ENCODE assay signal across 13 cellular contexts in genomic region chr15:39358441-39359041, GRCh38.
A peak's percentile ranks its signal among the peaks of the same experiment; 100 is the strongest.
DNase-seq lines count a peak whose midpoint lies in the region; ATAC-seq and TF ChIP-seq lines count a peak whose summit lies in the region.
"Had no signal": no experiment of that assay in that cellular context is flagged by ENCODE, and none has a peak within 500 bp of the region (broad histone marks: within the 10 kb centered on the region; RNA-seq: fewer than 3 reads in every experiment).

No MANE protein-coding gene starts in this region.

- H3K27me3 Mint-ChIP-seq in activated CD8-positive, alpha-beta T cell treated with anti-CD3 and anti-CD28 coated beads for 36 hours = peaks cover 2% of the 10 kb centered on the region
- peaks cover 7% of the 10 kb centered on the region for H3K27me3 Mint-ChIP-seq in activated CD8-positive, alpha-beta T cell treated with anti-CD3 and anti-CD28 coated beads, Interleukin-2, amount 10 ng/mL, durations not matched to agents 7 days and 5 days (ENCODE audit: low read depth)

- POLR2A ChIA-PET in activated CD8-positive, alpha-beta T cell treated with anti-CD3 and anti-CD28 coated beads for 36 hours (lab: Charles Lee) = no interaction called here
- POLR2A ChIA-PET in activated CD8-positive, alpha-beta T cell treated with anti-CD3 and anti-CD28 coated beads, Interleukin-2, amount 10 ng/mL, durations not matched to agents 7 days and 5 days (lab: Charles Lee) = no interaction called here

- CTCF ChIA-PET in activated CD8-positive, alpha-beta T cell treated with anti-CD3 and anti-CD28 coated beads for 36 hours (lab: Charles Lee) = interaction anchor here (0.8 kb wide), 1 partner anchor 21 kb away, joined by 3 read pairs; no protein-coding TSS in a partner anchor
- CTCF ChIA-PET in activated CD8-positive, alpha-beta T cell treated with anti-CD3 and anti-CD28 coated beads, Interleukin-2, amount 10 ng/mL, durations not matched to agents 7 days and 5 days (lab: Charles Lee) = no interaction called here

- H3K4me1 Mint-ChIP-seq in activated CD8-positive, alpha-beta T cell treated with anti-CD3 and anti-CD28 coated beads for 36 hours (ENCODE audit: low read depth) = no peaks in the 10 kb centered on the region
- H3K4me1 Mint-ChIP-seq in activated CD8-positive, alpha-beta T cell treated with anti-CD3 and anti-CD28 coated beads, Interleukin-2, amount 10 ng/mL, durations not matched to agents 7 days and 5 days (ENCODE audit: low read depth) = no peaks in the 10 kb centered on the region
- H3K4me1 Mint-ChIP-seq: T-cell had no signal

- intact Hi-C loops in activated CD8-positive, alpha-beta T cell treated with anti-CD3 and anti-CD28 coated beads for 36 hours (cut with micrococcal nuclease) = no loop called here
- intact Hi-C loops in aorta (cut with DNase I) = no loop called here

- no peaks in the 10 kb centered on the region for H3K36me3 ChIP-seq in mesodermal cell (ENCODE audit: control insufficient read depth, insufficient read depth, low read length)
- no peaks in the 10 kb centered on the region for H3K36me3 ChIP-seq in aorta (ENCODE audit: control insufficient read depth in 1 of 2, insufficient read depth in 2 of 2, low read length in 1 of 2)
- H3K36me3 ChIP-seq: neutrophil had no signal

- H3K27ac Mint-ChIP-seq in activated CD8-positive, alpha-beta T cell treated with anti-CD3 and anti-CD28 coated beads for 36 hours = no peak overlapping the region
- no peak overlapping the region for H3K27ac Mint-ChIP-seq in activated CD8-positive, alpha-beta T cell treated with anti-CD3 and anti-CD28 coated beads, Interleukin-2, amount 10 ng/mL, durations not matched to agents 7 days and 5 days
- H3K27ac Mint-ChIP-seq: activated T-helper 2 cell treated with anti-CD3 and anti-CD28 coated beads, Interferon-gamma antibody, Interleukin-2, Interleukin-4, amounts not matched to agents 10 μg/mL and 5 μg/mL and 100 μg/mL, durations not matched to agents 14 hours and 24 hours and 36 hours; T-cell had no signal

- DNase-seq in activated CD8-positive, alpha-beta T cell treated with anti-CD3 and anti-CD28 coated beads for 36 hours = peak; percentile 3
- no peak for DNase-seq in activated CD8-positive, alpha-beta T cell treated with anti-CD3 and anti-CD28 coated beads, Interleukin-2, amount 10 ng/mL, durations not matched to agents 7 days and 5 days
- DNase-seq in epithelial cell of prostate (ENCODE audit: low read depth, low spot score) = no peak
- DNase-seq in aorta = peak in 1 of 2 donors; percentile 60
- no peak for DNase-seq in stimulated activated CD4-positive, alpha-beta T cell treated with anti-CD3 and anti-CD28 coated beads, Interleukin-12 subunit alpha, Interleukin-12 subunit beta, amount 100 ng/mL, for 4 hours
- no peak for DNase-seq in NK-92 (lab: John Stamatoyannopoulos, UW; ENCODE audit: unreplicated experiment)
- DNase-seq: NCI-H345; stimulated activated CD8-positive, alpha-beta memory T cell treated with anti-CD3 and anti-CD28 coated beads, Interleukin-4, amount 100 ng/mL, for 48 hours; T-cell had no signal

- H3K9me3 Mint-ChIP-seq in activated CD8-positive, alpha-beta T cell treated with anti-CD3 and anti-CD28 coated beads for 36 hours = no peaks in the 10 kb centered on the region
- no peaks in the 10 kb centered on the region for H3K9me3 Mint-ChIP-seq in activated CD8-positive, alpha-beta T cell treated with anti-CD3 and anti-CD28 coated beads, Interleukin-2, amount 10 ng/mL, durations not matched to agents 7 days and 5 days (ENCODE audit: insufficient read depth)
- H3K9me3 Mint-ChIP-seq: activated T-helper 2 cell treated with anti-CD3 and anti-CD28 coated beads, Interferon-gamma antibody, Interleukin-2, Interleukin-4, amounts not matched to agents 10 μg/mL and 5 μg/mL and 100 μg/mL, durations not matched to agents 14 hours and 24 hours and 36 hours; T-cell had no signal

- H3K36me3 Mint-ChIP-seq in activated CD8-positive, alpha-beta T cell treated with anti-CD3 and anti-CD28 coated beads for 36 hours (ENCODE audit: low read depth) = no peaks in the 10 kb centered on the region
- H3K36me3 Mint-ChIP-seq in activated CD8-positive, alpha-beta T cell treated with anti-CD3 and anti-CD28 coated beads, Interleukin-2, amount 10 ng/mL, durations not matched to agents 7 days and 5 days (ENCODE audit: low read depth) = no peaks in the 10 kb centered on the region
- H3K36me3 Mint-ChIP-seq: T-cell had no signal

- WGBS in mesodermal cell (ENCODE audit: insufficient coverage in 2 of 2), 2 experiments = 71% methylated on average over 1 of the region's 3 CpGs
- WGBS in aorta, 2 donors = 2 to 5% methylated on average over 3 of the region's 3 CpGs

- ATAC-seq in activated CD8-positive, alpha-beta T cell treated with anti-CD3 and anti-CD28 coated beads for 36 hours = no peak
- ATAC-seq in activated CD8-positive, alpha-beta T cell treated with anti-CD3 and anti-CD28 coated beads, Interleukin-2, amount 10 ng/mL, durations not matched to agents 7 days and 5 days = no peak
- ATAC-seq in aorta (ENCODE audit: low FRiP score) (peak; percentile 75), HG03521 (IDR thresholded peaks at IDR 0.05; ENCODE audit: unreplicated experiment) (no peak)
- ATAC-seq: T-cell had no signal

- peaks cover 13% of the 10 kb centered on the region for H3K4me1 ChIP-seq in mesodermal cell (ENCODE audit: control insufficient read depth, insufficient read depth, low read length, poor library complexity, severe bottlenecking)
- H3K4me1 ChIP-seq in aorta (ENCODE audit: control insufficient read depth in 1 of 2, insufficient read depth in 2 of 2, low read length in 2 of 2) = no peaks in the 10 kb centered on the region

- H3K4me3 ChIP-seq in mesodermal cell (ENCODE audit: extremely low read depth, insufficient read depth, low read length, poor library complexity, severe bottlenecking) (no peak overlapping the region), aorta (ENCODE audit: low read length in 2 of 2) (no peak overlapping the region)

- no peak overlapping the region for H3K4me3 Mint-ChIP-seq in activated CD8-positive, alpha-beta T cell treated with anti-CD3 and anti-CD28 coated beads for 36 hours
- H3K4me3 Mint-ChIP-seq in activated CD8-positive, alpha-beta T cell treated with anti-CD3 and anti-CD28 coated beads, Interleukin-2, amount 10 ng/mL, durations not matched to agents 7 days and 5 days = no peak overlapping the region
- H3K4me3 Mint-ChIP-seq: T-cell had no signal

- H3K27me3 ChIP-seq in aorta (ENCODE audit: control insufficient read depth in 1 of 2, insufficient read depth in 2 of 2, low read length in 1 of 2) = no peaks in the 10 kb centered on the region
- H3K27me3 ChIP-seq: neutrophil had no signal

- no peaks in the 10 kb centered on the region for H3K9me3 ChIP-seq in mesodermal cell (ENCODE audit: control insufficient read depth, low read length)
- no peaks in the 10 kb centered on the region for H3K9me3 ChIP-seq in aorta (ENCODE audit: control insufficient read depth, low read length)
- H3K9me3 ChIP-seq: neutrophil had no signal

- no peak for TF ChIP-seq CTCF in activated CD8-positive, alpha-beta T cell treated with anti-CD3 and anti-CD28 coated beads for 36 hours (IDR thresholded peaks at IDR 0.05)

- peak overlapping the region; percentile 1 for H3K27ac ChIP-seq in epithelial cell of prostate
- H3K27ac ChIP-seq in mesodermal cell (ENCODE audit: low read depth, low read length, severe bottlenecking) = peak overlapping the region; percentile 57
- peak overlapping the region in 1 of 2 donors; percentile 18 for H3K27ac ChIP-seq in aorta (ENCODE audit: low read depth in 1 of 2, low read length in 2 of 2)
- H3K27ac ChIP-seq: neutrophil had no signal
